In genomic region chr4:15677507-15677988, GRCh38 we compare ENCODE assay signal across 1 cellular context.
TF ChIP-seq lines count a peak whose summit lies in the region.

No MANE protein-coding gene starts in this region.

TF ChIP-seq in HepG2, 621 proteins besides CTCF, POLR2A, EP300 and RAD21 (continued from another document):
- TF ChIP-seq HNF1B (CRISPR knock-in tag; IDR thresholded peaks at IDR 0.05): peak; percentile 57; the same call in 1 of the 2 replicates
- TF ChIP-seq ARID5B (CRISPR knock-in tag; IDR thresholded peaks at IDR 0.05): peak; percentile 17; the same call in 1 of the 2 replicates
- TF ChIP-seq FOXO1 (CRISPR knock-in tag; IDR thresholded peaks at IDR 0.05): 0 out of 2 replicates have a peak, but pooled peaks have one; percentile 23
- 0 out of 2 replicates have a peak, but pooled peaks have one; percentile 10 for TF ChIP-seq ARID3A (IDR thresholded peaks at IDR 0.05; ENCODE audit: low read depth, low read length)
